ENCODE assay signal across 7 cellular contexts in the genomic region with DNA sequence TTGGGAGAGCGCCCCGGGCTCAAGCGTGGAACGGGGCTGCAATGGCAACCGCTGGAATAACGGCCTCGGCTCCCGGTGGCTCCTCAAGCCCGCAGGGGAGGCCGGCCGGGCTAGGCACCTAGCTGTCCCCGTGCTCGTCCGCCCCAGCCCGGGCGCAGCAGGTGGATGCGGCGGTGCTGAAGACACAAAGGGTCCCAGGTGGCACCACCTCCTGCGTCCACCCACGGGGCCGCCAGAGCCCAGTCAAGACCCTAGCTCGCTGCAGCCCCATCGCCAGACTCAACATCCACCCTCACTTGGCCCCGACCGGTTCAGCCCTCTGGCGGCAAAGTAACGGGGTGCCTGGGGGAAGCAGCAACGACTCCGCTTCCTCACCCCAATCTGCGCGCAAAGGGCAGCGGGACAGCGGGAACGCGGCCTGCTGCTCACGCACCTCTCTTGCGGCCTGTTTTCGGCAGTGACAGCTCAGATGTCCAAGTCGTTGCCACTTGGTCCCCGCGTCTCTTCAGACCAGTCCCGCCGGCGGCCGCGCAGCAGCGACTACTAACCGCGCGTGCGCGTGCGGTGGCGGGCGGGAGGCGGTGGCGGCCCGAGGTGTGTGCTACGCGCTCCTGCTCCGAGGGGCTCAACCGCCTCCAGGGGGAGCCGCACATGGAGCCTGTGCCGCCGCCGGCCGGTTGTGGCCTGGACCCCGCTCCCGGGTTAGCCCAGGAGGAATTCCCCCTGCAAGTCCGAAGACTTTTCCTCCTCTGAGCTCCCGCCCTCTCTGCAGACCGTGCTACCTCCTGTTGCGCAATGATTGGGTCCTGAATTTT. TPM values are rescaled to one million over a fixed set of nuclear protein-coding genes. Genes with fewer than 3 reads are reported as not detected.
DNase-seq lines count a peak whose midpoint lies in the region; ATAC-seq, FAIRE-seq and TF ChIP-seq lines count a peak whose summit lies in the region.

A gene with protein sequence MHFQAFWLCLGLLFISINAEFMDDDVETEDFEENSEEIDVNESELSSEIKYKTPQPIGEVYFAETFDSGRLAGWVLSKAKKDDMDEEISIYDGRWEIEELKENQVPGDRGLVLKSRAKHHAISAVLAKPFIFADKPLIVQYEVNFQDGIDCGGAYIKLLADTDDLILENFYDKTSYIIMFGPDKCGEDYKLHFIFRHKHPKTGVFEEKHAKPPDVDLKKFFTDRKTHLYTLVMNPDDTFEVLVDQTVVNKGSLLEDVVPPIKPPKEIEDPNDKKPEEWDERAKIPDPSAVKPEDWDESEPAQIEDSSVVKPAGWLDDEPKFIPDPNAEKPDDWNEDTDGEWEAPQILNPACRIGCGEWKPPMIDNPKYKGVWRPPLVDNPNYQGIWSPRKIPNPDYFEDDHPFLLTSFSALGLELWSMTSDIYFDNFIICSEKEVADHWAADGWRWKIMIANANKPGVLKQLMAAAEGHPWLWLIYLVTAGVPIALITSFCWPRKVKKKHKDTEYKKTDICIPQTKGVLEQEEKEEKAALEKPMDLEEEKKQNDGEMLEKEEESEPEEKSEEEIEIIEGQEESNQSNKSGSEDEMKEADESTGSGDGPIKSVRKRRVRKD (minus strand): TSS at position 545 of the 815 bp plus-strand sequence. CDS start 14,570 bp downstream, outside the sequence.

- H3K4me3 ChIP-seq in iPS-18c (ENCODE audit: insufficient read depth, low read depth, low read length) (peak within 1 kb of the TSS; percentile 75), gastrocnemius medialis (peak within 1 kb of the TSS; percentile 58 to 65 (median 64))

- peak; percentile 39 for DNase-seq in GM12892 (ENCODE audit: insufficient read length)
- peak; percentile 36 for DNase-seq in NCI-H128 (lab: John Stamatoyannopoulos, UW; ENCODE audit: unreplicated experiment)
- peak; percentile 65 for DNase-seq in MCF 10A (ENCODE audit: unreplicated experiment)
- peak in 1 of 2 donors; percentile 7 for DNase-seq in gastrocnemius medialis

- FAIRE-seq in GM12892 (lab: Jason Lieb, UNC) = no peak

- no peak within 1 kb of the TSS for H3K27ac Mint-ChIP-seq in T-helper 1 cell treated with Interleukin-12 subunit alpha and Interleukin-12 subunit beta and Interleukin-4 antibody, amounts not matched to agents 30 μg/mL and 1 μg/mL, for 36 hours
- peak within 1 kb of the TSS; percentile 91 for H3K27ac Mint-ChIP-seq in MCF 10A (ENCODE audit: low read depth, unreplicated experiment)

- H3K36me3 Mint-ChIP-seq in T-helper 1 cell treated with Interleukin-12 subunit alpha and Interleukin-12 subunit beta and Interleukin-4 antibody, amounts not matched to agents 30 μg/mL and 1 μg/mL, for 36 hours (ENCODE audit: low read depth) = no peaks in the 10 kb centered on the region
- H3K36me3 Mint-ChIP-seq in MCF 10A (ENCODE audit: insufficient read depth, unreplicated experiment) = no peaks in the 10 kb centered on the region

- intact Hi-C loops in MCF 10A (cut with micrococcal nuclease) = loop anchor here (1.0 to 5.0 kb wide), 2 partner anchors 54 to 95 kb away; a partner anchor contains a TSS
- intact Hi-C loops in gastrocnemius medialis (cut with DNase I; ENCODE audit: low total_unique reads) = no loop called here

- H3K9me3 ChIP-seq in iPS-18c (ENCODE audit: control insufficient read depth, insufficient read depth, low read length) = no peaks in the 10 kb centered on the region
- H3K9me3 ChIP-seq in gastrocnemius medialis = no peaks in the 10 kb centered on the region

- BruUV-seq in MCF 10A (replicated peaks; lab: Mats Ljungman, UMichigan) = no TSS peak

- no peak for TF ChIP-seq POLR2A in GM12892 (IDR thresholded peaks at IDR 0.05; ENCODE audit: low read depth, low read length)
- no peak for TF ChIP-seq POLR2A in gastrocnemius medialis (IDR thresholded peaks at IDR 0.05)

- H3K4me1 Mint-ChIP-seq in T-helper 1 cell treated with Interleukin-12 subunit alpha and Interleukin-12 subunit beta and Interleukin-4 antibody, amounts not matched to agents 30 μg/mL and 1 μg/mL, for 36 hours (ENCODE audit: low read depth) = peaks cover 5% of the 10 kb centered on the region
- H3K4me1 Mint-ChIP-seq in MCF 10A (ENCODE audit: insufficient read depth, unreplicated experiment) = peaks cover 28% of the 10 kb centered on the region

- CTCF ChIA-PET in MCF 10A (lab: Yijun Ruan, JAX) = interaction anchor here (0.6 to 2.7 kb wide), 5 partner anchors 9 to 59 kb away, joined by 3 to 14 read pairs (median 3); a partner anchor contains a TSS

- H3K36me3 ChIP-seq in gastrocnemius medialis = no peaks in the 10 kb centered on the region

- H3K27me3 ChIP-seq in gastrocnemius medialis = no peaks in the 10 kb centered on the region

- H3K27ac ChIP-seq in gastrocnemius medialis = no peak within 1 kb of the TSS

- peak; percentile 26 for TF ChIP-seq CTCF in MCF 10A (IDR thresholded peaks at IDR 0.05; ENCODE audit: unreplicated experiment)
- TF ChIP-seq CTCF in gastrocnemius medialis (IDR thresholded peaks at IDR 0.05 in 4 of 5, conservative IDR thresholded peaks at IDR 0.05 in 1 of 5) = peak in 1 of 5 experiments; percentile 39

- H3K4me3 Mint-ChIP-seq in T-helper 1 cell treated with Interleukin-12 subunit alpha and Interleukin-12 subunit beta and Interleukin-4 antibody, amounts not matched to agents 30 μg/mL and 1 μg/mL, for 36 hours = peak within 1 kb of the TSS; percentile 75
- peak within 1 kb of the TSS; percentile 85 for H3K4me3 Mint-ChIP-seq in MCF 10A (ENCODE audit: unreplicated experiment)

- H3K9me3 Mint-ChIP-seq in T-helper 1 cell treated with Interleukin-12 subunit alpha and Interleukin-12 subunit beta and Interleukin-4 antibody, amounts not matched to agents 30 μg/mL and 1 μg/mL, for 36 hours = no peaks in the 10 kb centered on the region
- H3K9me3 Mint-ChIP-seq in MCF 10A (ENCODE audit: unreplicated experiment) = no peaks in the 10 kb centered on the region

- in situ Hi-C loops in gastrocnemius medialis (cut with MboI; ENCODE audit: low sequenced_read_pairs in 4 of 4) = no loop called here

- peak; percentile 93 for ATAC-seq in HG02798 (IDR thresholded peaks at IDR 0.05; ENCODE audit: poor library complexity, unreplicated experiment)
- ATAC-seq in gastrocnemius medialis = peak in 1 of 2 donors; percentile 69

- peaks cover 4 to 9% of the 10 kb centered on the region in 2 donors for H3K4me1 ChIP-seq in gastrocnemius medialis

- POLR2A ChIA-PET in MCF 10A (lab: Yijun Ruan, JAX) = interaction anchor here (0.6 to 5.6 kb wide), 7 partner anchors 22 to 970 kb away, joined by 3 to 50 read pairs (median 3); a partner anchor contains a TSS

- H3K27me3 Mint-ChIP-seq in T-helper 1 cell treated with Interleukin-12 subunit alpha and Interleukin-12 subunit beta and Interleukin-4 antibody, amounts not matched to agents 30 μg/mL and 1 μg/mL, for 36 hours (ENCODE audit: low read depth) = peaks cover 60% of the 10 kb centered on the region
- no peaks in the 10 kb centered on the region for H3K27me3 Mint-ChIP-seq in MCF 10A (ENCODE audit: insufficient read depth, unreplicated experiment)

RNA-seq across cellular contexts. Expression of the gene that starts here (rescaled TPM):
- polyA plus RNA-seq in GM12892 (2012; ENCODE audit: missing spikeins) = 0.70 TPM
- total RNA-seq in MCF 10A (2022) (10.7 and 37.6 TPM in 2 replicates), gastrocnemius medialis (under 1 TPM in 3 of 4 donors, not detected in 1; 0.10 to 0.29 (median 0.20) TPM)
